Comparison of ENCODE assay signal across 8 cellular contexts in genomic region chr2:44955593-44956449, GRCh38. TPM values are rescaled to one million over a fixed set of nuclear protein-coding genes. Genes with fewer than 3 reads are reported as not detected.
A peak's percentile ranks its signal among the peaks of the same experiment; 100 is the strongest.
DNase-seq lines count a peak whose midpoint lies in the region; ATAC-seq, FAIRE-seq and TF ChIP-seq lines count a peak whose summit lies in the region.

No MANE protein-coding gene starts in this region.

- TF ChIP-seq CTCF in PC-3 (conservative IDR thresholded peaks at IDR 0.05; ENCODE audit: low read depth, low read length) (peak; percentile 86), esophagus muscularis mucosa (IDR thresholded peaks at IDR 0.05) (peak; percentile 73 to 90 (median 89))

- ATAC-seq in PC-3: peak; percentile 76
- peak; percentile 75 to 77 for ATAC-seq in natural killer cell treated with Interleukin-12 subunit alpha and Interleukin-12 subunit beta and Interleukin-15 and Interleukin-18, amount 100 ng/mL, for 72 hours
- peak; percentile 82 to 87 for ATAC-seq in stimulated activated naive B cell treated with anti-CD40 and anti-IgM and Interleukin-4, amounts not matched to agents 10 μg/mL and 1 μg/mL and 100 μg/mL, for 72 hours (replicated peaks)

- TF ChIP-seq EP300 in esophagus muscularis mucosa (IDR thresholded peaks at IDR 0.05): no peak

- no peaks in the 10 kb centered on the region for H3F3A ChIP-seq in PC-3 (ENCODE audit: low read length, unreplicated experiment)

- CTCF ChIA-PET in PC-3 (lab: Charles Lee): interaction anchor here (0.6 to 1.6 kb wide), 8 partner anchors 114 to 723 kb away, joined by 3 to 14 read pairs (median 5); no protein-coding TSS in a partner anchor

- peaks cover 0 to 10% of the 10 kb centered on the region in 2 donors for H3K4me1 Mint-ChIP-seq in natural killer cell treated with Interleukin-12 subunit alpha and Interleukin-12 subunit beta and Interleukin-15 and Interleukin-18, amount 100 ng/mL, for 72 hours (ENCODE audit: low read depth in 2 of 2)
- H3K4me1 Mint-ChIP-seq in stimulated activated naive B cell treated with anti-CD40 and anti-IgM and Interleukin-4, amounts not matched to agents 10 μg/mL and 1 μg/mL and 100 μg/mL, for 72 hours: peaks cover 27 to 44% of the 10 kb centered on the region in 2 donors

- H3K4me2 ChIP-seq in PC-3 (ENCODE audit: low read length): peak overlapping the region; percentile 96

- H3K79me2 ChIP-seq in ACC112 (ENCODE audit: control insufficient read depth, insufficient read depth, low read length, unreplicated experiment): no peaks in the 10 kb centered on the region
- no peaks in the 10 kb centered on the region for H3K79me2 ChIP-seq in PC-3 (ENCODE audit: low read length)

- H3K27ac ChIP-seq in ACC112 (ENCODE audit: low read depth, low read length) (no peak overlapping the region), PC-3 (ENCODE audit: low read length) (no peak overlapping the region), esophagus muscularis mucosa (replicated peaks in 1 of 4) (no peak overlapping the region)

- H3K27me3 Mint-ChIP-seq in natural killer cell treated with Interleukin-12 subunit alpha and Interleukin-12 subunit beta and Interleukin-15 and Interleukin-18, amount 100 ng/mL, for 72 hours: peaks cover 40 to 48% of the 10 kb centered on the region in 2 donors
- peaks cover 74 to 88% of the 10 kb centered on the region in 2 donors for H3K27me3 Mint-ChIP-seq in stimulated activated naive B cell treated with anti-CD40 and anti-IgM and Interleukin-4, amounts not matched to agents 10 μg/mL and 1 μg/mL and 100 μg/mL, for 72 hours

- DNase-seq in GM18507 (ENCODE audit: extremely low spot score, insufficient read length, low read depth): peak; percentile 72
- peak; percentile 86 for DNase-seq in HTR-8/SVneo (ENCODE audit: insufficient read length, low spot score)
- DNase-seq in PC-3: peak; percentile 76
- peak; percentile 78 for DNase-seq in activated T-cell treated with anti-CD3 and anti-CD28 coated beads, Interleukin-2, amount 50 U/mL, for 1 hour
- no peak for DNase-seq in esophagus muscularis mucosa (ENCODE audit: extremely low spot score)
- DNase-seq in natural killer cell treated with Interleukin-12 subunit alpha and Interleukin-12 subunit beta and Interleukin-15 and Interleukin-18, amount 100 ng/mL, for 72 hours (ENCODE audit: low spot score): peak; percentile 69
- DNase-seq in stimulated activated naive B cell treated with anti-CD40 and anti-IgM and Interleukin-4, amounts not matched to agents 10 μg/mL and 1 μg/mL and 100 μg/mL, for 72 hours: peak; percentile 76

- H2AFZ ChIP-seq in ACC112 (ENCODE audit: low read length, unreplicated experiment) (peak overlapping the region; percentile 34), PC-3 (ENCODE audit: low read length) (peak overlapping the region; percentile 93)

- H3K4me3 ChIP-seq in ACC112 (ENCODE audit: low read depth, low read length) (peak overlapping the region; percentile 69), PC-3 (ENCODE audit: low read length) (peak overlapping the region; percentile 68), esophagus muscularis mucosa (peak overlapping the region; percentile 21 to 43 (median 30))

- H3K9ac ChIP-seq in PC-3 (ENCODE audit: low read length): 0 out of 2 replicates have a peak overlapping the region, but pooled peaks have one; percentile 11

- intact Hi-C loops in PC-3 (cut with micrococcal nuclease) (loop anchor here (1.0 to 2.0 kb wide), 5 partner anchors 59 to 564 kb away; no protein-coding TSS in a partner anchor), esophagus muscularis mucosa (cut with DNase I) (loop anchor here (2.0 to 10.0 kb wide), 2 partner anchors 477 to 561 kb away; no protein-coding TSS in a partner anchor)

- H3K4me3 Mint-ChIP-seq in natural killer cell treated with Interleukin-12 subunit alpha and Interleukin-12 subunit beta and Interleukin-15 and Interleukin-18, amount 100 ng/mL, for 72 hours: no peak overlapping the region
- H3K4me3 Mint-ChIP-seq in stimulated activated naive B cell treated with anti-CD40 and anti-IgM and Interleukin-4, amounts not matched to agents 10 μg/mL and 1 μg/mL and 100 μg/mL, for 72 hours: peak overlapping the region; percentile 82

- H3K36me3 ChIP-seq in ACC112 (ENCODE audit: insufficient read depth, low read length): no peaks in the 10 kb centered on the region
- no peaks in the 10 kb centered on the region for H3K36me3 ChIP-seq in PC-3 (ENCODE audit: low read depth, low read length)
- no peaks in the 10 kb centered on the region for H3K36me3 ChIP-seq in esophagus muscularis mucosa

- POLR2A ChIA-PET in PC-3 (lab: Charles Lee; ENCODE audit: unreplicated experiment): interaction anchor here (0.5 kb wide), 1 partner anchor 329 kb away, joined by 4 read pairs; no protein-coding TSS in a partner anchor

- H3K4me1 ChIP-seq in ACC112 (ENCODE audit: control insufficient read depth, insufficient read depth, low read length, unreplicated experiment) (peaks cover 21% of the 10 kb centered on the region), PC-3 (ENCODE audit: insufficient read depth, low read length) (peaks cover 43% of the 10 kb centered on the region), esophagus muscularis mucosa (peaks cover 29 to 45% (median 37%) of the 10 kb centered on the region in 4 donors)

- no peaks in the 10 kb centered on the region for H3K9me3 ChIP-seq in PC-3 (ENCODE audit: low read length)
- H3K9me3 ChIP-seq in esophagus muscularis mucosa: no peaks in the 10 kb centered on the region

- TF ChIP-seq POLR2A in esophagus muscularis mucosa (IDR thresholded peaks at IDR 0.05; ENCODE audit: low read depth): no peak

- FAIRE-seq in GM18507 (lab: Jason Lieb, UNC): no peak
- peak; percentile 40 for FAIRE-seq in HTR-8/SVneo (lab: Jason Lieb, UNC)

- no peak overlapping the region for H3K27ac Mint-ChIP-seq in natural killer cell treated with Interleukin-12 subunit alpha and Interleukin-12 subunit beta and Interleukin-15 and Interleukin-18, amount 100 ng/mL, for 72 hours
- no peak overlapping the region for H3K27ac Mint-ChIP-seq in stimulated activated naive B cell treated with anti-CD40 and anti-IgM and Interleukin-4, amounts not matched to agents 10 μg/mL and 1 μg/mL and 100 μg/mL, for 72 hours

- H3K27me3 ChIP-seq in ACC112 (ENCODE audit: insufficient read depth, low read length): peaks cover 31% of the 10 kb centered on the region
- H3K27me3 ChIP-seq in PC-3 (ENCODE audit: low read length): no peaks in the 10 kb centered on the region
- H3K27me3 ChIP-seq in esophagus muscularis mucosa: peaks cover 0 to 85% (median 44%) of the 10 kb centered on the region in 4 donors

- 24% methylated on average over 23 of the region's 39 CpGs for WGBS in esophagus muscularis mucosa

- no peaks in the 10 kb centered on the region for H3K9me2 ChIP-seq in PC-3 (replicated peaks; ENCODE audit: low read length)

- H4K20me1 ChIP-seq in PC-3 (ENCODE audit: low read length): no peaks in the 10 kb centered on the region

- no peaks in the 10 kb centered on the region for H3K36me3 Mint-ChIP-seq in natural killer cell treated with Interleukin-12 subunit alpha and Interleukin-12 subunit beta and Interleukin-15 and Interleukin-18, amount 100 ng/mL, for 72 hours
- H3K36me3 Mint-ChIP-seq in stimulated activated naive B cell treated with anti-CD40 and anti-IgM and Interleukin-4, amounts not matched to agents 10 μg/mL and 1 μg/mL and 100 μg/mL, for 72 hours: no peaks in the 10 kb centered on the region

- BruUV-seq in PC-3 (replicated peaks; lab: Mats Ljungman, UMichigan): no TSS peak

- H3K9me3 Mint-ChIP-seq in natural killer cell treated with Interleukin-12 subunit alpha and Interleukin-12 subunit beta and Interleukin-15 and Interleukin-18, amount 100 ng/mL, for 72 hours: no peaks in the 10 kb centered on the region
- H3K9me3 Mint-ChIP-seq in stimulated activated naive B cell treated with anti-CD40 and anti-IgM and Interleukin-4, amounts not matched to agents 10 μg/mL and 1 μg/mL and 100 μg/mL, for 72 hours: no peaks in the 10 kb centered on the region

RNA-seq across cellular contexts. Expression of gene SIX3, which starts 14.3 kb away (rescaled TPM):
- 0.07 TPM in 1 of 2 replicates, not detected in the other for total RNA-seq in PC-3 (2014; rRNA removed)
- under 1 TPM; 0.11 to 0.42 (median 0.18) TPM for total RNA-seq in esophagus muscularis mucosa
- total RNA-seq in natural killer cell treated with Interleukin-12 subunit alpha and Interleukin-12 subunit beta and Interleukin-15 and Interleukin-18, amount 100 ng/mL, for 72 hours: not detected

RNA-seq across cellular contexts. Expression of gene SIX2, which starts 53.4 kb away (rescaled TPM):
- 26.8 and 27.9 TPM in 2 replicates for total RNA-seq in PC-3 (2014; rRNA removed)
- 1 to 10 TPM in 3 of 4 donors, under 1 TPM in 1; under 0.01 to 1.9 (median 1.5) TPM for total RNA-seq in esophagus muscularis mucosa
- not detected for total RNA-seq in natural killer cell treated with Interleukin-12 subunit alpha and Interleukin-12 subunit beta and Interleukin-15 and Interleukin-18, amount 100 ng/mL, for 72 hours
